Comparison of ENCODE assay signal across 2 cellular contexts in genomic region chr12:19035552-19035951, GRCh38.
TF ChIP-seq lines count a peak whose summit lies in the region.

No MANE protein-coding gene starts in this region.

TF ChIP-seq in liver, 16 proteins besides CTCF, POLR2A, EP300 and RAD21 (continued from another document):
- TF ChIP-seq ZBTB33 (IDR thresholded peaks at IDR 0.05) (no peak), ATF3 (IDR thresholded peaks at IDR 0.05) (no peak), NR2F2 (IDR thresholded peaks at IDR 0.05) (peak; percentile 64), TAF1 (conservative IDR thresholded peaks at IDR 0.05) (no peak), FOXA2 (IDR thresholded peaks at IDR 0.05) (no peak), RXRA (IDR thresholded peaks at IDR 0.05) (no peak), MAX (IDR thresholded peaks at IDR 0.05) (no peak), FOXA1 (IDR thresholded peaks at IDR 0.05) (no peak), EGR1 (IDR thresholded peaks at IDR 0.05; ENCODE audit: low read depth in 2 of 2) (peak in 1 of 2 donors; percentile 33)

TF ChIP-seq in HepG2, 621 proteins besides CTCF, POLR2A, EP300 and RAD21 (continued from another document):
- TF ChIP-seq ZNF510 (CRISPR knock-in tag; IDR thresholded peaks at IDR 0.05; ENCODE audit: low read depth) (no peak), HMG20A (CRISPR knock-in tag; IDR thresholded peaks at IDR 0.05; ENCODE audit: borderline replicate concordance) (no peak), ZNF496 (CRISPR knock-in tag; IDR thresholded peaks at IDR 0.05; ENCODE audit: insufficient replicate concordance) (no peak), ZNF605 (CRISPR knock-in tag; IDR thresholded peaks at IDR 0.05) (no peak), ZBTB43 (CRISPR knock-in tag; conservative IDR thresholded peaks at IDR 0.05) (no peak), ZNF629 (CRISPR knock-in tag; conservative IDR thresholded peaks at IDR 0.05) (no peak), SIN3A (IDR thresholded peaks at IDR 0.05; ENCODE audit: borderline replicate concordance, low read depth, low read length) (no peak), JDP2 (CRISPR knock-in tag; IDR thresholded peaks at IDR 0.05; ENCODE audit: borderline replicate concordance) (no peak), ASH2L (IDR thresholded peaks at IDR 0.05; ENCODE audit: insufficient read length, low read depth, low read length) (no peak), ZNF234 (CRISPR knock-in tag; conservative IDR thresholded peaks at IDR 0.05) (no peak), CREB1 (IDR thresholded peaks at IDR 0.05) (no peak), CREB1 (CRISPR knock-in tag; IDR thresholded peaks at IDR 0.05) (no peak)
TF ChIP-seq in HepG2: peak in this region for 0.
